In the genomic region with DNA sequence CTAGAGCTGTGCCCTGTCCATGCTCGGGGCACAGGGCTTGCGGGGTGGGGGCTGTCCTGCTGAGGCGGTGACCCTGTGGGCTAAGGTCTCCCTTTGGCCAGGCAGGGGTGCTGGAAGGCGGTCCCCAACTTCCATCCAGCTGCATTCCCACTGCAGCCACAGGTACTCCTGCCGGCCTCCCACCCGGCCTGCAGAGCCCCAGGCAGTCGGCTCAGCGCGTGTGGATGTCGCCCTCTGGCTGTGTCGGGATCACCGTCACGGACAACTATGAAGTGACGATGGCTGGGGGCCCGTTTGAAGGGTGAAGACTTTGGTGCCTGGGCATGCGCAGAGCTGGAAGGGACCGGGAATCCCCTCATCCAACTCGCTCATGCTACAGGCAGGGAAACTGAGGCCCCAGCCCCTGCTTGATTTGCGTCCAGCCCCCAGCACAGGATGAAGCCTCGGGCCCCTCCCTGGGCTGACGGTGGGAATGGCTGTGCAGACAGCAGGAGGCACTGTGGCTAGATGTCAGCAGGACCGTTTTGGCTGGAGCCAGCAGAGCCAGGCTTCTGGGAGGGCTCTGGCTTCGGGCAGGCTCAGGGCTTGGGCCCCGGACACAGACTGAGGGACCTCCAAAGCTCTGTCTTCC, we compare ENCODE assay signal across 2 cellular contexts.
TF ChIP-seq lines count a peak whose summit lies in the region.

No MANE protein-coding gene starts in this region.

TF ChIP-seq in SK-N-SH, 30 proteins besides CTCF, POLR2A, EP300 and RAD21 (continued from another document):
- TF ChIP-seq, protein P1, sequence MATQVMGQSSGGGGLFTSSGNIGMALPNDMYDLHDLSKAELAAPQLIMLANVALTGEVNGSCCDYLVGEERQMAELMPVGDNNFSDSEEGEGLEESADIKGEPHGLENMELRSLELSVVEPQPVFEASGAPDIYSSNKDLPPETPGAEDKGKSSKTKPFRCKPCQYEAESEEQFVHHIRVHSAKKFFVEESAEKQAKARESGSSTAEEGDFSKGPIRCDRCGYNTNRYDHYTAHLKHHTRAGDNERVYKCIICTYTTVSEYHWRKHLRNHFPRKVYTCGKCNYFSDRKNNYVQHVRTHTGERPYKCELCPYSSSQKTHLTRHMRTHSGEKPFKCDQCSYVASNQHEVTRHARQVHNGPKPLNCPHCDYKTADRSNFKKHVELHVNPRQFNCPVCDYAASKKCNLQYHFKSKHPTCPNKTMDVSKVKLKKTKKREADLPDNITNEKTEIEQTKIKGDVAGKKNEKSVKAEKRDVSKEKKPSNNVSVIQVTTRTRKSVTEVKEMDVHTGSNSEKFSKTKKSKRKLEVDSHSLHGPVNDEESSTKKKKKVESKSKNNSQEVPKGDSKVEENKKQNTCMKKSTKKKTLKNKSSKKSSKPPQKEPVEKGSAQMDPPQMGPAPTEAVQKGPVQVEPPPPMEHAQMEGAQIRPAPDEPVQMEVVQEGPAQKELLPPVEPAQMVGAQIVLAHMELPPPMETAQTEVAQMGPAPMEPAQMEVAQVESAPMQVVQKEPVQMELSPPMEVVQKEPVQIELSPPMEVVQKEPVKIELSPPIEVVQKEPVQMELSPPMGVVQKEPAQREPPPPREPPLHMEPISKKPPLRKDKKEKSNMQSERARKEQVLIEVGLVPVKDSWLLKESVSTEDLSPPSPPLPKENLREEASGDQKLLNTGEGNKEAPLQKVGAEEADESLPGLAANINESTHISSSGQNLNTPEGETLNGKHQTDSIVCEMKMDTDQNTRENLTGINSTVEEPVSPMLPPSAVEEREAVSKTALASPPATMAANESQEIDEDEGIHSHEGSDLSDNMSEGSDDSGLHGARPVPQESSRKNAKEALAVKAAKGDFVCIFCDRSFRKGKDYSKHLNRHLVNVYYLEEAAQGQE (IDR thresholded peaks at IDR 0.05; ENCODE audit: low read depth, low read length), result no peak
- TF ChIP-seq FOXJ3 (CRISPR knock-in tag; IDR thresholded peaks at IDR 0.05) (no peak), SMC3 (IDR thresholded peaks at IDR 0.05; ENCODE audit: low read depth, low read length) (no peak), SIN3A (IDR thresholded peaks at IDR 0.05; ENCODE audit: borderline replicate concordance, low read depth, low read length) (no peak), YY1 (IDR thresholded peaks at IDR 0.05; ENCODE audit: low read depth) (no peak), JUND (IDR thresholded peaks at IDR 0.05) (no peak), NRF1 (IDR thresholded peaks at IDR 0.05; ENCODE audit: low read depth, low read length) (no peak), TCF12 (IDR thresholded peaks at IDR 0.05) (no peak)
- TF ChIP-seq, protein P2, sequence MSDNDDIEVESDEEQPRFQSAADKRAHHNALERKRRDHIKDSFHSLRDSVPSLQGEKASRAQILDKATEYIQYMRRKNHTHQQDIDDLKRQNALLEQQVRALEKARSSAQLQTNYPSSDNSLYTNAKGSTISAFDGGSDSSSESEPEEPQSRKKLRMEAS (IDR thresholded peaks at IDR 0.05; ENCODE audit: low read depth), result no peak
- TF ChIP-seq, protein P3, sequence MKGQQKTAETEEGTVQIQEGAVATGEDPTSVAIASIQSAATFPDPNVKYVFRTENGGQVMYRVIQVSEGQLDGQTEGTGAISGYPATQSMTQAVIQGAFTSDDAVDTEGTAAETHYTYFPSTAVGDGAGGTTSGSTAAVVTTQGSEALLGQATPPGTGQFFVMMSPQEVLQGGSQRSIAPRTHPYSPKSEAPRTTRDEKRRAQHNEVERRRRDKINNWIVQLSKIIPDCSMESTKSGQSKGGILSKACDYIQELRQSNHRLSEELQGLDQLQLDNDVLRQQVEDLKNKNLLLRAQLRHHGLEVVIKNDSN (IDR thresholded peaks at IDR 0.05; ENCODE audit: borderline replicate concordance, low read depth), result no peak
- TF ChIP-seq, protein P4, sequence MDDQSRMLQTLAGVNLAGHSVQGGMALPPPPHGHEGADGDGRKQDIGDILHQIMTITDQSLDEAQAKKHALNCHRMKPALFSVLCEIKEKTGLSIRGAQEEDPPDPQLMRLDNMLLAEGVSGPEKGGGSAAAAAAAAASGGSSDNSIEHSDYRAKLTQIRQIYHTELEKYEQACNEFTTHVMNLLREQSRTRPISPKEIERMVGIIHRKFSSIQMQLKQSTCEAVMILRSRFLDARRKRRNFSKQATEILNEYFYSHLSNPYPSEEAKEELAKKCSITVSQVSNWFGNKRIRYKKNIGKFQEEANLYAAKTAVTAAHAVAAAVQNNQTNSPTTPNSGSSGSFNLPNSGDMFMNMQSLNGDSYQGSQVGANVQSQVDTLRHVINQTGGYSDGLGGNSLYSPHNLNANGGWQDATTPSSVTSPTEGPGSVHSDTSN (IDR thresholded peaks at IDR 0.05), result no peak

TF ChIP-seq in SK-N-SH treated with all-trans-retinoic acid at 6 μM for 48 hours, 23 proteins besides CTCF, POLR2A, EP300 and RAD21 (continued from another document):
- TF ChIP-seq, protein P5, sequence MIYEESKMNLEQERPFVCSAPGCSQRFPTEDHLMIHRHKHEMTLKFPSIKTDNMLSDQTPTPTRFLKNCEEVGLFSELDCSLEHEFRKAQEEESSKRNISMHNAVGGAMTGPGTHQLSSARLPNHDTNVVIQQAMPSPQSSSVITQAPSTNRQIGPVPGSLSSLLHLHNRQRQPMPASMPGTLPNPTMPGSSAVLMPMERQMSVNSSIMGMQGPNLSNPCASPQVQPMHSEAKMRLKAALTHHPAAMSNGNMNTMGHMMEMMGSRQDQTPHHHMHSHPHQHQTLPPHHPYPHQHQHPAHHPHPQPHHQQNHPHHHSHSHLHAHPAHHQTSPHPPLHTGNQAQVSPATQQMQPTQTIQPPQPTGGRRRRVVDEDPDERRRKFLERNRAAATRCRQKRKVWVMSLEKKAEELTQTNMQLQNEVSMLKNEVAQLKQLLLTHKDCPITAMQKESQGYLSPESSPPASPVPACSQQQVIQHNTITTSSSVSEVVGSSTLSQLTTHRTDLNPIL (CRISPR knock-in tag; IDR thresholded peaks at IDR 0.05; ENCODE audit: low read depth), result no peak
- no peak for TF ChIP-seq SNAI2 (CRISPR knock-in tag; IDR thresholded peaks at IDR 0.05)
- no peak for TF ChIP-seq PPARA (CRISPR knock-in tag; IDR thresholded peaks at IDR 0.05; ENCODE audit: borderline replicate concordance)
- TF ChIP-seq, protein P6, sequence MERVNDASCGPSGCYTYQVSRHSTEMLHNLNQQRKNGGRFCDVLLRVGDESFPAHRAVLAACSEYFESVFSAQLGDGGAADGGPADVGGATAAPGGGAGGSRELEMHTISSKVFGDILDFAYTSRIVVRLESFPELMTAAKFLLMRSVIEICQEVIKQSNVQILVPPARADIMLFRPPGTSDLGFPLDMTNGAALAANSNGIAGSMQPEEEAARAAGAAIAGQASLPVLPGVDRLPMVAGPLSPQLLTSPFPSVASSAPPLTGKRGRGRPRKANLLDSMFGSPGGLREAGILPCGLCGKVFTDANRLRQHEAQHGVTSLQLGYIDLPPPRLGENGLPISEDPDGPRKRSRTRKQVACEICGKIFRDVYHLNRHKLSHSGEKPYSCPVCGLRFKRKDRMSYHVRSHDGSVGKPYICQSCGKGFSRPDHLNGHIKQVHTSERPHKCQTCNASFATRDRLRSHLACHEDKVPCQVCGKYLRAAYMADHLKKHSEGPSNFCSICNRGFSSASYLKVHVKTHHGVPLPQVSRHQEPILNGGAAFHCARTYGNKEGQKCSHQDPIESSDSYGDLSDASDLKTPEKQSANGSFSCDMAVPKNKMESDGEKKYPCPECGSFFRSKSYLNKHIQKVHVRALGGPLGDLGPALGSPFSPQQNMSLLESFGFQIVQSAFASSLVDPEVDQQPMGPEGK (CRISPR knock-in tag; IDR thresholded peaks at IDR 0.05; ENCODE audit: borderline replicate concordance), result no peak
- TF ChIP-seq, protein P7, sequence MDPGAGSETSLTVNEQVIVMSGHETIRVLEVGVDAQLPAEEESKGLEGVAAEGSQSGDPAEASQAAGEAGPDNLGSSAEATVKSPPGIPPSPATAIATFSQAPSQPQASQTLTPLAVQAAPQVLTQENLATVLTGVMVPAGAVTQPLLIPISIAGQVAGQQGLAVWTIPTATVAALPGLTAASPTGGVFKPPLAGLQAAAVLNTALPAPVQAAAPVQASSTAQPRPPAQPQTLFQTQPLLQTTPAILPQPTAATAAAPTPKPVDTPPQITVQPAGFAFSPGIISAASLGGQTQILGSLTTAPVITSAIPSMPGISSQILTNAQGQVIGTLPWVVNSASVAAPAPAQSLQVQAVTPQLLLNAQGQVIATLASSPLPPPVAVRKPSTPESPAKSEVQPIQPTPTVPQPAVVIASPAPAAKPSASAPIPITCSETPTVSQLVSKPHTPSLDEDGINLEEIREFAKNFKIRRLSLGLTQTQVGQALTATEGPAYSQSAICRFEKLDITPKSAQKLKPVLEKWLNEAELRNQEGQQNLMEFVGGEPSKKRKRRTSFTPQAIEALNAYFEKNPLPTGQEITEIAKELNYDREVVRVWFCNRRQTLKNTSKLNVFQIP (CRISPR knock-in tag; IDR thresholded peaks at IDR 0.05; ENCODE audit: borderline replicate concordance, low read depth), result no peak
- TF ChIP-seq ZNF70 (CRISPR knock-in tag; IDR thresholded peaks at IDR 0.05), result no peak
- no peak for TF ChIP-seq ZC3H10 (CRISPR knock-in tag; IDR thresholded peaks at IDR 0.05)
- TF ChIP-seq ISL1 (CRISPR knock-in tag; IDR thresholded peaks at IDR 0.05), result no peak
- TF ChIP-seq ZNF8 (CRISPR knock-in tag; IDR thresholded peaks at IDR 0.05), result no peak
- TF ChIP-seq, protein P8, sequence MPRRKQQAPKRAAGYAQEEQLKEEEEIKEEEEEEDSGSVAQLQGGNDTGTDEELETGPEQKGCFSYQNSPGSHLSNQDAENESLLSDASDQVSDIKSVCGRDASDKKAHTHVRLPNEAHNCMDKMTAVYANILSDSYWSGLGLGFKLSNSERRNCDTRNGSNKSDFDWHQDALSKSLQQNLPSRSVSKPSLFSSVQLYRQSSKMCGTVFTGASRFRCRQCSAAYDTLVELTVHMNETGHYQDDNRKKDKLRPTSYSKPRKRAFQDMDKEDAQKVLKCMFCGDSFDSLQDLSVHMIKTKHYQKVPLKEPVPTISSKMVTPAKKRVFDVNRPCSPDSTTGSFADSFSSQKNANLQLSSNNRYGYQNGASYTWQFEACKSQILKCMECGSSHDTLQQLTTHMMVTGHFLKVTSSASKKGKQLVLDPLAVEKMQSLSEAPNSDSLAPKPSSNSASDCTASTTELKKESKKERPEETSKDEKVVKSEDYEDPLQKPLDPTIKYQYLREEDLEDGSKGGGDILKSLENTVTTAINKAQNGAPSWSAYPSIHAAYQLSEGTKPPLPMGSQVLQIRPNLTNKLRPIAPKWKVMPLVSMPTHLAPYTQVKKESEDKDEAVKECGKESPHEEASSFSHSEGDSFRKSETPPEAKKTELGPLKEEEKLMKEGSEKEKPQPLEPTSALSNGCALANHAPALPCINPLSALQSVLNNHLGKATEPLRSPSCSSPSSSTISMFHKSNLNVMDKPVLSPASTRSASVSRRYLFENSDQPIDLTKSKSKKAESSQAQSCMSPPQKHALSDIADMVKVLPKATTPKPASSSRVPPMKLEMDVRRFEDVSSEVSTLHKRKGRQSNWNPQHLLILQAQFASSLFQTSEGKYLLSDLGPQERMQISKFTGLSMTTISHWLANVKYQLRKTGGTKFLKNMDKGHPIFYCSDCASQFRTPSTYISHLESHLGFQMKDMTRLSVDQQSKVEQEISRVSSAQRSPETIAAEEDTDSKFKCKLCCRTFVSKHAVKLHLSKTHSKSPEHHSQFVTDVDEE (CRISPR knock-in tag; IDR thresholded peaks at IDR 0.05), result no peak
- TF ChIP-seq BACH2 (CRISPR knock-in tag; IDR thresholded peaks at IDR 0.05; ENCODE audit: borderline replicate concordance), result no peak
- TF ChIP-seq ZFP30 (CRISPR knock-in tag; IDR thresholded peaks at IDR 0.05), result no peak
- TF ChIP-seq RARB (CRISPR knock-in tag; IDR thresholded peaks at IDR 0.05), result no peak
- TF ChIP-seq TCF4 (CRISPR knock-in tag; IDR thresholded peaks at IDR 0.05; ENCODE audit: borderline replicate concordance), result no peak
- TF ChIP-seq OSR1 (CRISPR knock-in tag; IDR thresholded peaks at IDR 0.05), result no peak
- TF ChIP-seq ZNF565 (CRISPR knock-in tag; conservative IDR thresholded peaks at IDR 0.05; ENCODE audit: low read depth), result no peak
